ENCODE assay signal across 29 cellular contexts in genomic region chr16:12754824-12755543, GRCh38. TPM values are rescaled to one million over a fixed set of nuclear protein-coding genes. Genes with fewer than 3 reads are reported as not detected.
DNase-seq lines count a peak whose midpoint lies in the region; ATAC-seq, FAIRE-seq and TF ChIP-seq lines count a peak whose summit lies in the region.
"Had no signal": no experiment of that assay in that cellular context is flagged by ENCODE, and none has a peak within 500 bp of the region (broad histone marks: within the 10 kb centered on the region; RNA-seq: fewer than 3 reads in every experiment).

No MANE protein-coding gene starts in this region.

- no peak for TF ChIP-seq EP300 in K562 (IDR thresholded peaks at IDR 0.05; ENCODE audit: low read length)

- no peaks in the 10 kb centered on the region for H4K20me1 ChIP-seq in K562 (replicated peaks; ENCODE audit: control insufficient read depth, insufficient read depth, low read length)
- no peaks in the 10 kb centered on the region for H4K20me1 ChIP-seq in OCI-LY7 (ENCODE audit: insufficient read depth, low read length)

- H3K27me3 ChIP-seq in K562 (ENCODE audit: control insufficient read depth in 2 of 2, insufficient read depth in 2 of 2, low read length in 2 of 2): no peaks in the 10 kb centered on the region
- H3K27me3 ChIP-seq: BE2C, Peyer's patch, tibial artery had no signal

- TF ChIP-seq CTCF in K562 (IDR thresholded peaks at IDR 0.05 in 2 of 3, conservative IDR thresholded peaks at IDR 0.05 in 1 of 3; ENCODE audit: insufficient read depth in 2 of 3, low read depth in 1 of 3, low read length in 3 of 3): no peak
- TF ChIP-seq CTCF in OCI-LY7 (conservative IDR thresholded peaks at IDR 0.05; ENCODE audit: low read length): no peak

- no peaks in the 10 kb centered on the region for H3K9me1 ChIP-seq in K562 (ENCODE audit: control insufficient read depth, insufficient read depth, low read length)

- peaks cover 6 to 20% of the 10 kb centered on the region in 2 experiments; a peak in 3 of 5 replicates for H3K4me1 ChIP-seq in K562 (replicated peaks in 1 of 2; ENCODE audit: control insufficient read depth in 2 of 2, insufficient read depth in 2 of 2, low read length in 2 of 2)
- peaks cover 23% of the 10 kb centered on the region for H3K4me1 ChIP-seq in OCI-LY7 (ENCODE audit: insufficient read depth, low read length, poor library complexity, severe bottlenecking)
- H3K4me1 ChIP-seq: Peyer's patch, tibial artery had no signal

- in situ Hi-C loops in K562 (cut with MboI): no loop called here

- DNase-seq in AG08395 (ENCODE audit: low spot score) (peak; percentile 10), GM04504 (ENCODE audit: low read depth) (peak; percentile 19), K562 (ENCODE audit: extremely low read depth in 1 of 4, low spot score in 3 of 4) (no peak), iris pigment epithelial cell (ENCODE audit: low read depth) (peak; percentile 71), NCI-H1694 treated with DMSO at 0.1 percent for 48 hours (lab: John Stamatoyannopoulos, UW) (no peak), OCI-LY7 (ENCODE audit: low spot score) (no peak), GM19240 (ENCODE audit: insufficient read length, low spot score) (no peak), ureter (ENCODE audit: low spot score) (no peak)
- DNase-seq: activated CD4-positive, alpha-beta T cell treated with anti-CD3 and anti-CD28 coated beads for 4 hours; activated naive CD4-positive, alpha-beta T cell treated with anti-CD3 and anti-CD28 coated beads, Interleukin-2, amount 50 U/mL, for 16 hours; amygdala; BE2C; CD8-positive, alpha-beta memory T cell; effector CD4-positive, alpha-beta T cell; islet precursor cell; left ventricle myocardium superior; midbrain; naive B cell; NCI-H187; NCI-H510A treated with DMSO at 0.1 percent for 48 hours; Peyer's patch; SHP77 treated with DMSO at 0.1 percent for 48 hours; stimulated activated CD4-positive, alpha-beta T cell treated with anti-CD3 and anti-CD28 coated beads, Interleukin-4, amount 100 ng/mL, for 1 hour; T-helper 2 cell; tibial artery had no signal

- FAIRE-seq in K562 (lab: Jason Lieb, UNC): peak; percentile 26
- FAIRE-seq: A204.1 had no signal

- H3K9me3 ChIP-seq in K562 (replicated peaks; ENCODE audit: control insufficient read depth, insufficient read depth, low read depth, low read length) (no peaks in the 10 kb centered on the region), OCI-LY7 (ENCODE audit: low read length) (no peaks in the 10 kb centered on the region)
- H3K9me3 ChIP-seq: Peyer's patch, tibial artery had no signal

- H3K9me2 ChIP-seq in OCI-LY7 (ENCODE audit: insufficient read depth, low read length): no peaks in the 10 kb centered on the region

- H2AFZ ChIP-seq in K562 (ENCODE audit: low read depth, low read length) (no peak overlapping the region), OCI-LY7 (ENCODE audit: low read length) (no peak overlapping the region)

- TF ChIP-seq RAD21 in K562 (CRISPR knock-in tag; conservative IDR thresholded peaks at IDR 0.05 in 1 of 2, IDR thresholded peaks at IDR 0.05 in 1 of 2): no peak

- no peaks in the 10 kb centered on the region; the same call in 2 of the 3 replicates for H3K36me3 ChIP-seq in K562 (ENCODE audit: control insufficient read depth, insufficient read depth, low read length)
- H3K36me3 ChIP-seq in OCI-LY7 (ENCODE audit: insufficient read depth, low read length): no peaks in the 10 kb centered on the region
- H3K36me3 ChIP-seq: Peyer's patch, tibial artery had no signal

- no TSS peak for BruUV-seq in K562 (replicated peaks; lab: Mats Ljungman, UMichigan)
- no TSS peak for BruUV-seq in OCI-LY7 (replicated peaks; lab: Mats Ljungman, UMichigan)

- no peak for TF ChIP-seq POLR2A in K562 (conservative IDR thresholded peaks at IDR 0.05)

- intact Hi-C loops in K562 (cut with micrococcal nuclease): no loop called here
- intact Hi-C loops in OCI-LY7 (cut with micrococcal nuclease; ENCODE audit: unreplicated experiment): no loop called here

- H3K79me2 ChIP-seq in K562 (ENCODE audit: control insufficient read depth, insufficient read depth, low read length): no peaks in the 10 kb centered on the region
- no peaks in the 10 kb centered on the region for H3K79me2 ChIP-seq in OCI-LY7 (ENCODE audit: insufficient read depth, low read depth, low read length)

- H3K4me2 ChIP-seq in K562 (ENCODE audit: insufficient read depth, low read length) (no peak overlapping the region), OCI-LY7 (ENCODE audit: low read length) (no peak overlapping the region)

- no peak overlapping the region for H3K4me3 ChIP-seq in K562
- no peak overlapping the region for H3K4me3 ChIP-seq in OCI-LY7 (ENCODE audit: low read depth, low read length, poor library complexity, severe bottlenecking)
- H3K4me3 ChIP-seq: Peyer's patch, tibial artery had no signal

- H3K27ac ChIP-seq in K562 (ENCODE audit: extremely low read depth, low read depth, low read length) (no peak overlapping the region), OCI-LY7 (ENCODE audit: low read depth, low read length, poor library complexity, severe bottlenecking) (no peak overlapping the region)
- H3K27ac ChIP-seq: Peyer's patch, tibial artery had no signal

- no peak for ATAC-seq in K562
- ATAC-seq: activated T-helper 17 cell treated with anti-CD3 and anti-CD28 coated beads, Interleukin-2, amount 50 U/mL, for 72 hours; HCT116; left ventricle myocardium superior; sciatic nerve had no signal

- WGBS in K562 (ENCODE audit: insufficient coverage, low coverage, missing lambda C conversion rate): 68% methylated on average over 4 of the region's 4 CpGs

- no peak overlapping the region for H3K9ac ChIP-seq in K562 (ENCODE audit: insufficient read depth in 1 of 2, low read depth in 2 of 2, low read length in 2 of 2)

- CTCF ChIA-PET in K562 (lab: Yijun Ruan, JAX; ENCODE audit: low intra/inter-chr PET ratio): no interaction called here
- CTCF ChIA-PET in OCI-LY7 (lab: Charles Lee; ENCODE audit: unreplicated experiment): interaction anchor here (0.6 kb wide), 1 partner anchor 793 kb away, joined by 6 read pairs; no protein-coding TSS in a partner anchor

- POLR2A ChIA-PET in K562 (lab: Yijun Ruan, JAX): interaction anchor here (0.6 kb wide), 1 partner anchor 137 kb away, joined by 3 read pairs; no protein-coding TSS in a partner anchor
- POLR2A ChIA-PET in OCI-LY7 (lab: Charles Lee): interaction anchor here (0.6 to 0.7 kb wide), 4 partner anchors 302 to 572 kb away, joined by 3 to 9 read pairs (median 4); no protein-coding TSS in a partner anchor

TF ChIP-seq in K562, 482 proteins besides CTCF, POLR2A, EP300 and RAD21:
- TF ChIP-seq ATF3 (IDR thresholded peaks at IDR 0.05) (peak; percentile 30; the same call in 1 of the 2 replicates), ATF3 (CRISPR knock-in tag; conservative IDR thresholded peaks at IDR 0.05) (no peak), CREB5 (CRISPR knock-in tag; IDR thresholded peaks at IDR 0.05) (no peak)

RNA-seq across cellular contexts. Expression of gene CPPED1, which starts 48.7 kb away (rescaled TPM):
- total RNA-seq in K562 (2011; cell fraction: chromatin; rRNA removed; ENCODE audit: low replicate concordance): 30.3 and 41.3 TPM in 2 replicates
- 26.2 and 31.9 TPM in 2 replicates for total RNA-seq in K562 (2011; cell fraction: nucleolus; rRNA removed)
- total RNA-seq in K562 (2011; cell fraction: nucleoplasm; rRNA removed): 25.7 and 32.7 TPM in 2 replicates
- total RNA-seq in K562 (2014; rRNA removed) (7.5 and 7.6 TPM in 2 replicates), K562 (2014; rRNA removed; fragmentation: Illumina TruSeq; extraction: Trizol) (16.9 and 20.2 TPM in 2 replicates), K562 (2015; rRNA removed; fragmentation: Illumina TruSeq; extraction: Trizol) (21.3 and 22.2 TPM in 2 replicates), K562 (2021) (21.3 and 22.2 TPM in 2 replicates), OCI-LY7 (2022) (12.3 and 14.2 TPM in 2 replicates), ureter (21.4 TPM)
- polyA plus RNA-seq in K562 (2011; rRNA removed) (25.7 TPM in 2 replicates), K562 (2014; fragmentation: Illumina TruSeq; extraction: Trizol) (19.0 and 22.5 TPM in 2 replicates), K562 (2014; fragmentation: Nextera tagmentation; extraction: Ambion mirVana) (10 to 100 TPM; 11.4 to 13.6 TPM), K562 (2014; rRNA removed) (14.4 and 15.3 TPM in 2 replicates)
- polyA plus RNA-seq in K562 (2011; cell fraction: cytosol; rRNA removed): 13.6 and 16.0 TPM in 2 replicates
- 8.9 and 12.8 TPM in 2 replicates for polyA plus RNA-seq in K562 (2011; cell fraction: nucleus; rRNA removed)
- 15.6 and 22.8 TPM in 2 replicates for polyA plus RNA-seq in K562 (2012)
- polyA minus RNA-seq in K562 (2011; rRNA and poly(A)+ RNA removed): 21.1 and 24.1 TPM in 2 replicates
- 10.1 and 10.3 TPM in 2 replicates for polyA minus RNA-seq in K562 (2011; cell fraction: cytosol; rRNA and poly(A)+ RNA removed)
- 8.9 and 21.4 TPM in 2 replicates for polyA minus RNA-seq in K562 (2011; cell fraction: nucleus; rRNA and poly(A)+ RNA removed)
- 8.6 and 9.4 TPM in 2 replicates for total RNA-seq in OCI-LY7 (2014; rRNA removed; shearing (Covaris generic))

Comparison
In these comparisons a context has a peak if more than half of its experiments do, and no peak if none do; other contexts are left out.
1. DNase-seq: peak in AG08395 (single experiment), GM04504 (single experiment) and iris pigment epithelial cell (single experiment); none in K562 (0 of 4), NCI-H1694 treated with DMSO at 0.1 percent for 48 hours (single experiment), OCI-LY7 (single experiment), GM19240 (single experiment) and ureter (single experiment).